ENCODE assay signal across 14 cellular contexts in the genomic region with DNA sequence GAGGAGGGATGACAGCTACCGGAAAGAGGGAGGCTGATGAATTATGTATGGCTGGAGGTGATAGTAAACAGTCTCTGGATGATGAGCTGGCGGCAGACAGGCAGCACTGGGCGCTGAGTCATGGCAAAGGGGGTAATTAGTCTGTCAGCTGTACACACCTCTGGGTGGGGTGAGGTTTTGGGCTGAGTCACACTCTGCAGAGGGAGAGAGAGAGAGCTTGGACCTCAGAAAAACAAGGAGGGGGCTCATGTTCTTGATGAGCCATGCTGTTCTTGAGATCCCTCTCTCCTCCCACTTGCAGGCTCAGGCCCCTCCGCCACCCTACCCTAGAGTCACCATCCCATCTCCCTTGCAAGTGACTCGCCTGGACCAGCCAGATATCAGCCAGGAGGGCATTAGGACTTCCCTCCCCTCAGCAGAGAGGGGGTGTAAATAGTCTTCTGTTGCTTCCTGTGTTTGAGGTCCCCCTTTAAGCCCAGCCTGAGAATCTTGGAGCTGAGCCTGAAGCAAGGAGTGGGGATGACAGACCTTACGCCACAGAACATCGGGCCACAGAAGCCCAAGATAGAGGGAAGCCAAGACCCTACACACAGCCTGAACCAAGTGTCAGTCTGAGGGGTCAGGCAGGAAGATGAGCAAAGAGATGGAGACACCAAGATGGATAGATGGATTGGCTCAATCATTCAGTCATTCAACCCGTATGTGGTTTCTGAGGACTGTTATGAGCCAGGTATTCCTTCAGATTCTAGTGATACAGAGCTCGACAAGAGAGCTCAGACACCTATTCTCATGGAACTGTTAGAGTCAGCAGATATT.
A peak's percentile ranks its signal among the peaks of the same experiment; 100 is the strongest.
DNase-seq lines count a peak whose midpoint lies in the region; ATAC-seq, FAIRE-seq and TF ChIP-seq lines count a peak whose summit lies in the region.
"Had no signal": no experiment of that assay in that cellular context is flagged by ENCODE, and none has a peak within 500 bp of the region (broad histone marks: within the 10 kb centered on the region; RNA-seq: fewer than 3 reads in every experiment).

No MANE protein-coding gene starts in this region.

- intact Hi-C loops in K562 (cut with micrococcal nuclease) (loop anchor here (5.0 kb wide), 1 partner anchor 55 kb away; no protein-coding TSS in a partner anchor), HepG2 (cut with micrococcal nuclease; ENCODE audit: unreplicated experiment) (no loop called here)

- no peak overlapping the region for H3K14ac ChIP-seq in trophoblast cell (ENCODE audit: low read length)

- H3K9me3 ChIP-seq in K562 (replicated peaks; ENCODE audit: control insufficient read depth, insufficient read depth, low read depth, low read length) (peaks cover 3% of the 10 kb centered on the region), trophoblast cell (ENCODE audit: insufficient read depth, low read depth, low read length) (no peaks in the 10 kb centered on the region), small intestine (ENCODE audit: control insufficient read depth, low read depth) (no peaks in the 10 kb centered on the region), HepG2 (ENCODE audit: low read length) (no peaks in the 10 kb centered on the region)
- H3K9me3 ChIP-seq: colonic mucosa, right lobe of liver had no signal

- H3K4me1 Mint-ChIP-seq in activated CD4-positive, alpha-beta T cell treated with anti-CD3 and anti-CD28 coated beads, Interleukin-2, amount 10 ng/mL, durations not matched to agents 7 days and 5 days: no peaks in the 10 kb centered on the region
- H3K4me1 Mint-ChIP-seq: activated naive CD4-positive, alpha-beta T cell treated with anti-CD3 and anti-CD28 coated beads, Interleukin-2, amount 10 ng/mL, durations not matched to agents 7 days and 5 days had no signal

- H4K20me1 ChIP-seq in K562 (replicated peaks; ENCODE audit: control insufficient read depth, insufficient read depth, low read length) (no peaks in the 10 kb centered on the region), HepG2 (ENCODE audit: insufficient read depth, low read length) (no peaks in the 10 kb centered on the region)

- CTCF ChIA-PET in activated CD4-positive, alpha-beta T cell treated with anti-CD3 and anti-CD28 coated beads, Interleukin-2, amount 10 ng/mL, durations not matched to agents 7 days and 5 days (lab: Charles Lee): no interaction called here
- CTCF ChIA-PET in K562 (lab: Yijun Ruan, JAX; ENCODE audit: low intra/inter-chr PET ratio): no interaction called here
- CTCF ChIA-PET in HepG2 (lab: Yijun Ruan, JAX; ENCODE audit: low intra/inter-chr PET ratio, low total read pairs): no interaction called here

- H2AK5ac ChIP-seq in trophoblast cell (ENCODE audit: low read length): no peak overlapping the region

- no peak overlapping the region for H4K91ac ChIP-seq in trophoblast cell (ENCODE audit: low read depth, low read length)

- H3K4me3 Mint-ChIP-seq in activated CD4-positive, alpha-beta T cell treated with anti-CD3 and anti-CD28 coated beads, Interleukin-2, amount 10 ng/mL, durations not matched to agents 7 days and 5 days: no peak overlapping the region
- H3K4me3 Mint-ChIP-seq: activated naive CD4-positive, alpha-beta T cell treated with anti-CD3 and anti-CD28 coated beads, Interleukin-2, amount 10 ng/mL, durations not matched to agents 7 days and 5 days had no signal

- peak overlapping the region; percentile 90 for H3K27ac ChIP-seq in K562 (ENCODE audit: extremely low read depth, low read depth, low read length)
- no peak overlapping the region for H3K27ac ChIP-seq in trophoblast cell (ENCODE audit: low read depth, low read length)
- no peak overlapping the region for H3K27ac ChIP-seq in small intestine (ENCODE audit: low read depth in 1 of 2, low read length in 1 of 2)
- no peak overlapping the region for H3K27ac ChIP-seq in HepG2 (ENCODE audit: extremely low read length, insufficient read depth, low read length)
- H3K27ac ChIP-seq: colonic mucosa, right lobe of liver had no signal

- no peak overlapping the region for H3K4ac ChIP-seq in trophoblast cell (ENCODE audit: low read depth, low read length)

- TF ChIP-seq POLR2A in K562 (conservative IDR thresholded peaks at IDR 0.05) (0 out of 2 replicates have a peak, but pooled peaks have one; percentile 30), HepG2 (IDR thresholded peaks at IDR 0.05; ENCODE audit: insufficient read depth in 1 of 2, low read depth in 2 of 2, low read length in 2 of 2) (no peak)

- POLR2A ChIA-PET in activated CD4-positive, alpha-beta T cell treated with anti-CD3 and anti-CD28 coated beads, Interleukin-2, amount 10 ng/mL, durations not matched to agents 7 days and 5 days (lab: Charles Lee): no interaction called here
- POLR2A ChIA-PET in K562 (lab: Yijun Ruan, JAX): interaction anchor here (0.7 to 2.0 kb wide), 14 partner anchors 9 to 541 kb away, joined by 3 to 10 read pairs (median 4); no protein-coding TSS in a partner anchor
- POLR2A ChIA-PET in HepG2 (lab: Yijun Ruan, JAX): no interaction called here

- H3K79me1 ChIP-seq in trophoblast cell (ENCODE audit: low read length): peaks cover 2% of the 10 kb centered on the region

- H3K23ac ChIP-seq in trophoblast cell (ENCODE audit: low read length): no peak overlapping the region

- H3K27me3 ChIP-seq in K562 (ENCODE audit: control insufficient read depth in 2 of 2, insufficient read depth in 2 of 2, low read length in 2 of 2) (no peaks in the 10 kb centered on the region), trophoblast cell (ENCODE audit: insufficient read depth, low read length) (no peaks in the 10 kb centered on the region), small intestine (ENCODE audit: control insufficient read depth in 2 of 2, insufficient read depth in 2 of 2, low read length in 2 of 2) (peaks cover 0 to 6% of the 10 kb centered on the region in 2 donors), HepG2 (ENCODE audit: control insufficient read depth in 1 of 2, insufficient read depth in 2 of 2, low read length in 2 of 2) (no peaks in the 10 kb centered on the region; a peak in 1 of 5 replicates)
- H3K27me3 ChIP-seq: colonic mucosa, right lobe of liver had no signal

- peak overlapping the region; percentile 52 for H2AFZ ChIP-seq in K562 (ENCODE audit: low read depth, low read length)
- no peak overlapping the region for H2AFZ ChIP-seq in trophoblast cell (ENCODE audit: insufficient read depth, low read length, poor library complexity)
- no peak overlapping the region for H2AFZ ChIP-seq in HepG2 (ENCODE audit: low read length)

- H3K4me1 ChIP-seq in K562 (replicated peaks in 1 of 2; ENCODE audit: control insufficient read depth in 2 of 2, insufficient read depth in 2 of 2, low read length in 2 of 2) (peaks cover 37 to 72% of the 10 kb centered on the region in 2 experiments), trophoblast cell (ENCODE audit: control insufficient read depth in 1 of 2, insufficient read depth in 2 of 2, low read length in 2 of 2) (peaks cover 4 to 5% of the 10 kb centered on the region in 2 experiments), small intestine (ENCODE audit: control insufficient read depth in 2 of 2, insufficient read depth in 1 of 2, low read depth in 1 of 2, low read length in 1 of 2) (no peaks in the 10 kb centered on the region), HepG2 (ENCODE audit: insufficient read depth, low read length) (no peaks in the 10 kb centered on the region)
- H3K4me1 ChIP-seq: colonic mucosa, right lobe of liver had no signal

- H2BK5ac ChIP-seq in trophoblast cell (ENCODE audit: low read depth, low read length, poor library complexity): no peak overlapping the region

- ATAC-seq in K562: peak; percentile 94
- ATAC-seq in GM19023 (IDR thresholded peaks at IDR 0.05; ENCODE audit: unreplicated experiment): no peak
- ATAC-seq in HepG2: no peak
- ATAC-seq: right lobe of liver had no signal

- TF ChIP-seq RAD21 in K562 (CRISPR knock-in tag; conservative IDR thresholded peaks at IDR 0.05 in 1 of 2, IDR thresholded peaks at IDR 0.05 in 1 of 2) (peak in 1 of 2 experiments; percentile 42; a peak in 2 of 4 replicates), HepG2 (CRISPR knock-in tag; IDR thresholded peaks at IDR 0.05) (no peak)

- H3K18ac ChIP-seq in trophoblast cell (ENCODE audit: low read length): no peak overlapping the region

- FAIRE-seq in K562 (lab: Jason Lieb, UNC) (peak; percentile 92), small intestine (lab: Jason Lieb, UNC) (no peak), HepG2 (lab: Jason Lieb, UNC) (no peak)

- H3K27ac Mint-ChIP-seq in activated CD4-positive, alpha-beta T cell treated with anti-CD3 and anti-CD28 coated beads, Interleukin-2, amount 10 ng/mL, durations not matched to agents 7 days and 5 days: no peak overlapping the region
- H3K27ac Mint-ChIP-seq: activated naive CD4-positive, alpha-beta T cell treated with anti-CD3 and anti-CD28 coated beads, Interleukin-2, amount 10 ng/mL, durations not matched to agents 7 days and 5 days had no signal

- H3K79me2 ChIP-seq in K562 (ENCODE audit: control insufficient read depth, insufficient read depth, low read length) (no peaks in the 10 kb centered on the region), trophoblast cell (ENCODE audit: control insufficient read depth, insufficient read depth, low read length, poor library complexity) (no peaks in the 10 kb centered on the region), HepG2 (ENCODE audit: insufficient read depth, low read length) (no peaks in the 10 kb centered on the region)

- H4K8ac ChIP-seq in trophoblast cell (ENCODE audit: low read depth, low read length): no peak overlapping the region

- BruUV-seq in K562 (replicated peaks; lab: Mats Ljungman, UMichigan) (no TSS peak), HepG2 (replicated peaks; lab: Mats Ljungman, UMichigan) (no TSS peak)

- DNase-seq in activated CD4-positive, alpha-beta T cell treated with anti-CD3 and anti-CD28 coated beads for 48 hours: peak; percentile 12
- DNase-seq in activated CD4-positive, alpha-beta T cell treated with anti-CD3 and anti-CD28 coated beads, Interleukin-2, amount 10 ng/mL, durations not matched to agents 7 days and 5 days: no peak
- DNase-seq in NCI-H2227 treated with DMSO at 0.1 percent for 48 hours (lab: John Stamatoyannopoulos, UW) (peak; percentile 35), K562 (ENCODE audit: extremely low read depth in 1 of 4, low spot score in 3 of 4) (peak; percentile 88 to 96 (median 90)), trophoblast cell (peak; percentile 59 to 65), small intestine (no peak), HepG2 (ENCODE audit: low spot score) (no peak)
- DNase-seq: activated CD4-positive, alpha-beta T cell treated with anti-CD3 and anti-CD28 coated beads, Interleukin-2, amount 50 U/mL, for 1 hour; activated naive CD4-positive, alpha-beta T cell treated with anti-CD3 and anti-CD28 coated beads, Interleukin-2, amount 10 ng/mL, durations not matched to agents 7 days and 5 days; colonic mucosa; glutamatergic neuron; NCI-H187 had no signal

- H3K9ac ChIP-seq in K562 (ENCODE audit: insufficient read depth in 1 of 2, low read depth in 2 of 2, low read length in 2 of 2) (peak overlapping the region; percentile 7 to 64; a peak in 3 of 4 replicates), trophoblast cell (ENCODE audit: low read length) (no peak overlapping the region), HepG2 (ENCODE audit: insufficient read depth, low read depth, low read length) (no peak overlapping the region)

- no peak overlapping the region for H2BK120ac ChIP-seq in trophoblast cell (ENCODE audit: insufficient read depth, low read length, poor library complexity)

- in situ Hi-C loops in K562 (cut with MboI) (no loop called here), HepG2 (cut with HindIII; ENCODE audit: extremely low pct_ligation_motif_present, low pct_unique_long_range_greater_than_20kb) (no loop called here)

- no peak overlapping the region for H2BK12ac ChIP-seq in trophoblast cell (ENCODE audit: low read length)

- no peak overlapping the region for H4K12ac ChIP-seq in trophoblast cell (ENCODE audit: low read depth, low read length)

- no peaks in the 10 kb centered on the region for H3K9me3 Mint-ChIP-seq in activated CD4-positive, alpha-beta T cell treated with anti-CD3 and anti-CD28 coated beads, Interleukin-2, amount 10 ng/mL, durations not matched to agents 7 days and 5 days
- H3K9me3 Mint-ChIP-seq: activated naive CD4-positive, alpha-beta T cell treated with anti-CD3 and anti-CD28 coated beads, Interleukin-2, amount 10 ng/mL, durations not matched to agents 7 days and 5 days had no signal

- TF ChIP-seq EP300 in K562 (IDR thresholded peaks at IDR 0.05; ENCODE audit: low read length) (peak; percentile 93), HepG2 (IDR thresholded peaks at IDR 0.05; ENCODE audit: low read depth in 2 of 2, low read length in 2 of 2) (no peak), HepG2 (CRISPR knock-in tag; IDR thresholded peaks at IDR 0.05; ENCODE audit: borderline replicate concordance) (no peak)

- no peaks in the 10 kb centered on the region for H3K36me3 Mint-ChIP-seq in activated CD4-positive, alpha-beta T cell treated with anti-CD3 and anti-CD28 coated beads, Interleukin-2, amount 10 ng/mL, durations not matched to agents 7 days and 5 days (ENCODE audit: low read depth)
- H3K36me3 Mint-ChIP-seq: activated naive CD4-positive, alpha-beta T cell treated with anti-CD3 and anti-CD28 coated beads, Interleukin-2, amount 10 ng/mL, durations not matched to agents 7 days and 5 days had no signal

- H3K36me3 ChIP-seq in K562 (ENCODE audit: control insufficient read depth, insufficient read depth, low read length): no peaks in the 10 kb centered on the region
- H3K36me3 ChIP-seq in trophoblast cell (ENCODE audit: control insufficient read depth in 1 of 2, insufficient read depth in 2 of 2, low read length in 2 of 2): no peaks in the 10 kb centered on the region
- no peaks in the 10 kb centered on the region for H3K36me3 ChIP-seq in small intestine (ENCODE audit: control insufficient read depth in 2 of 2, insufficient read depth in 2 of 2, low read length in 2 of 2)
- no peaks in the 10 kb centered on the region for H3K36me3 ChIP-seq in HepG2 (replicated peaks in 1 of 2; ENCODE audit: control insufficient read depth in 1 of 2, insufficient read depth in 2 of 2, low read length in 2 of 2)
- H3K36me3 ChIP-seq: colonic mucosa, right lobe of liver had no signal

- peaks cover 2% of the 10 kb centered on the region for H3K27me3 Mint-ChIP-seq in activated CD4-positive, alpha-beta T cell treated with anti-CD3 and anti-CD28 coated beads, Interleukin-2, amount 10 ng/mL, durations not matched to agents 7 days and 5 days

- no peak for TF ChIP-seq CTCF in K562 (IDR thresholded peaks at IDR 0.05 in 2 of 3, conservative IDR thresholded peaks at IDR 0.05 in 1 of 3; ENCODE audit: insufficient read depth in 2 of 3, low read depth in 1 of 3, low read length in 3 of 3)
- no peak for TF ChIP-seq CTCF in HepG2 (CRISPR knock-in tag; IDR thresholded peaks at IDR 0.05)

- WGBS in K562 (ENCODE audit: insufficient coverage, low coverage, missing lambda C conversion rate): 6% methylated on average over 8 of the region's 9 CpGs
- WGBS in trophoblast cell (ENCODE audit: extremely low coverage, insufficient coverage, insufficient read length): no CpG with 5 or more reads among the region's 9 CpGs
- 39 to 59% (median 53%) methylated on average over 9 of the region's 9 CpGs for WGBS in small intestine, 3 donors
- 22% methylated on average over 7 of the region's 9 CpGs for WGBS in HepG2 (ENCODE audit: low lambda C conversion rate)

- peak overlapping the region; percentile 76 for H3K4me2 ChIP-seq in K562 (ENCODE audit: insufficient read depth, low read length)
- no peak overlapping the region for H3K4me2 ChIP-seq in trophoblast cell (ENCODE audit: low read length)
- H3K4me2 ChIP-seq in HepG2 (ENCODE audit: low read depth, low read length): no peak overlapping the region

- H3K4me3 ChIP-seq in K562 (no peak overlapping the region), trophoblast cell (ENCODE audit: low read depth, low read length) (no peak overlapping the region), small intestine (ENCODE audit: low read depth in 1 of 2, low read length in 2 of 2) (no peak overlapping the region), HepG2 (replicated peaks in 1 of 3; ENCODE audit: insufficient read depth in 1 of 3, low read depth in 2 of 3, low read length in 3 of 3) (no peak overlapping the region)
- H3K4me3 ChIP-seq: colonic mucosa, right lobe of liver had no signal

- H3K9me1 ChIP-seq in K562 (ENCODE audit: control insufficient read depth, insufficient read depth, low read length): no peaks in the 10 kb centered on the region

Comparison
In these comparisons a context has a peak if more than half of its experiments do, and no peak if none do; other contexts are left out.
1. DNase-seq: peak in activated CD4-positive, alpha-beta T cell treated with anti-CD3 and anti-CD28 coated beads for 48 hours (single experiment), NCI-H2227 treated with DMSO at 0.1 percent for 48 hours (single experiment), K562 (4 of 4) and trophoblast cell (2 of 2); none in activated CD4-positive, alpha-beta T cell treated with anti-CD3 and anti-CD28 coated beads, Interleukin-2, amount 10 ng/mL, durations not matched to agents 7 days and 5 days (single experiment), small intestine (single experiment) and HepG2 (single experiment).
2. H3K9ac ChIP-seq: peak in K562 (2 of 2); none in trophoblast cell (single experiment) and HepG2 (single experiment).